Comparison of ENCODE assay signal across 13 cellular contexts in genomic region chr2:27622921-27623384, GRCh38. TPM values are rescaled to one million over a fixed set of nuclear protein-coding genes. Genes with fewer than 3 reads are reported as not detected.
DNase-seq lines count a peak whose midpoint lies in the region; ATAC-seq and TF ChIP-seq lines count a peak whose summit lies in the region.
"Had no signal": no experiment of that assay in that cellular context is flagged by ENCODE, and none has a peak within 500 bp of the region (broad histone marks: within the 10 kb centered on the region; RNA-seq: fewer than 3 reads in every experiment).

No MANE protein-coding gene starts in this region.

- H3K9ac ChIP-seq in HUES64 (ENCODE audit: low read depth, low read length), result no peak overlapping the region

- H3K36me3 Mint-ChIP-seq in CD4-positive, alpha-beta T cell (ENCODE audit: low read depth), result peaks cover 65% of the 10 kb centered on the region
- peaks cover 35% of the 10 kb centered on the region for H3K36me3 Mint-ChIP-seq in memory B cell

- H3K27ac ChIP-seq in CD4-positive, alpha-beta T cell (ENCODE audit: low read depth, low read length), result no peak overlapping the region
- H3K27ac ChIP-seq in HUES64 (ENCODE audit: low read depth, low read length), result peak overlapping the region; percentile 83

- intact Hi-C loops in CD4-positive, alpha-beta T cell (cut with DNase I, micrococcal nuclease), result loop anchor here in 1 of 2 experiments (10.0 kb wide), 2 partner anchors 218 to 258 kb away; partner anchors contain the start of gene PPM1G

- no peaks in the 10 kb centered on the region for H3K27me3 ChIP-seq in CD4-positive, alpha-beta T cell (ENCODE audit: control insufficient read depth, insufficient read depth, low read length)
- H3K27me3 ChIP-seq in HUES64 (ENCODE audit: insufficient read depth, low read length), result no peaks in the 10 kb centered on the region

- ATAC-seq in CD4-positive, alpha-beta T cell (ENCODE audit: poor library complexity), result no peak
- ATAC-seq in memory B cell (ENCODE audit: low read depth), result no peak
- no peak for ATAC-seq in activated CD4-positive, CD25-positive, alpha-beta regulatory T cell treated with anti-CD3 and anti-CD28 coated beads, Interleukin-2, amount 50 U/mL, for 24 hours
- ATAC-seq in HG03565 (IDR thresholded peaks at IDR 0.05; ENCODE audit: unreplicated experiment), result no peak
- ATAC-seq: sciatic nerve had no signal

- POLR2A ChIA-PET in CD4-positive, alpha-beta T cell (lab: Charles Lee), result no interaction called here

- TF ChIP-seq CTCF in CD4-positive, alpha-beta T cell (IDR thresholded peaks at IDR 0.05), result no peak
- no peak for TF ChIP-seq CTCF in cardiac fibroblast (IDR thresholded peaks at IDR 0.05; ENCODE audit: low read depth, low read length)

- CTCF ChIA-PET in CD4-positive, alpha-beta T cell (lab: Charles Lee), result interaction anchor here (2.0 kb wide), 1 partner anchor 12 kb away, joined by 6 read pairs; no protein-coding TSS in a partner anchor

- peak overlapping the region; percentile 52 for H3K27ac Mint-ChIP-seq in CD4-positive, alpha-beta T cell
- peak overlapping the region; percentile 16 for H3K27ac Mint-ChIP-seq in memory B cell

- DNase-seq in CD4-positive, alpha-beta T cell, result no peak
- DNase-seq in cardiac fibroblast (ENCODE audit: low read depth in 2 of 2) (peak; percentile 63 to 81), memory B cell (ENCODE audit: low spot score in 2 of 2) (no peak), COLO668 (lab: John Stamatoyannopoulos, UW; ENCODE audit: unreplicated experiment) (no peak), HUDEP-2 (lab: John Stamatoyannopoulos, UW; ENCODE audit: unreplicated experiment in 76 of 76) (no peak)
- DNase-seq: DMS153, NCI-H1105 treated with DMSO at 0.1 percent for 48 hours, NCI-H82 had no signal

- H3K4me1 ChIP-seq in HUES64 (ENCODE audit: insufficient read depth, low read length), result peaks cover 24% of the 10 kb centered on the region; the same call in 1 of the 2 replicates

- peaks cover 60% of the 10 kb centered on the region for H3K36me3 ChIP-seq in HUES64 (ENCODE audit: insufficient read depth, low read length)

- 58% methylated on average over 3 of the region's 3 CpGs for WGBS in HUES64

- no peaks in the 10 kb centered on the region for H3K9me3 ChIP-seq in CD4-positive, alpha-beta T cell (ENCODE audit: control insufficient read depth, low read length)
- no peaks in the 10 kb centered on the region for H3K9me3 ChIP-seq in HUES64 (ENCODE audit: insufficient read depth, low read depth, low read length)

- H3K4me3 Mint-ChIP-seq in CD4-positive, alpha-beta T cell, result no peak overlapping the region
- no peak overlapping the region for H3K4me3 Mint-ChIP-seq in memory B cell

- H3K4me1 Mint-ChIP-seq in CD4-positive, alpha-beta T cell (ENCODE audit: low read depth), result no peaks in the 10 kb centered on the region
- H3K4me1 Mint-ChIP-seq in memory B cell, result no peaks in the 10 kb centered on the region
- H3K4me1 Mint-ChIP-seq: brain had no signal

- H3K9me3 Mint-ChIP-seq in CD4-positive, alpha-beta T cell, result no peaks in the 10 kb centered on the region
- H3K9me3 Mint-ChIP-seq in memory B cell, result no peaks in the 10 kb centered on the region
- H3K9me3 Mint-ChIP-seq: brain had no signal

- H3K4me3 ChIP-seq in HUES64 (ENCODE audit: low read length) (no peak overlapping the region; the same call in 1 of the 2 replicates), cardiac fibroblast (replicated peaks in 1 of 2; ENCODE audit: low read depth in 2 of 2, low read length in 2 of 2) (no peak overlapping the region)

- H3K27me3 Mint-ChIP-seq in CD4-positive, alpha-beta T cell, result no peaks in the 10 kb centered on the region
- H3K27me3 Mint-ChIP-seq in memory B cell, result no peaks in the 10 kb centered on the region

RNA-seq across cellular contexts. Expression of gene CCDC121, which starts 5.9 kb away (rescaled TPM):
- total RNA-seq in CD4-positive, alpha-beta T cell, result under 1 TPM; 0.47 to 0.91 TPM
- polyA plus RNA-seq in HUES64 (2013, experiment 1 of 2), result 1.6 TPM
- polyA plus RNA-seq in HUES64 (2013, experiment 2 of 2), result 2.2 TPM

RNA-seq across cellular contexts. Expression of gene GPN1, which starts 5.9 kb away (rescaled TPM):
- 10 to 100 TPM; 24.6 to 28.1 TPM for total RNA-seq in CD4-positive, alpha-beta T cell
- polyA plus RNA-seq in HUES64 (2013, experiment 1 of 2), result 46.1 TPM
- 48.0 TPM for polyA plus RNA-seq in HUES64 (2013, experiment 2 of 2)

RNA-seq across cellular contexts. Expression of gene ZNF512, which starts 40.1 kb away (rescaled TPM):
- 10 to 100 TPM; 13.6 to 14.1 TPM for total RNA-seq in CD4-positive, alpha-beta T cell
- 30.2 TPM for polyA plus RNA-seq in HUES64 (2013, experiment 1 of 2)
- polyA plus RNA-seq in HUES64 (2013, experiment 2 of 2), result 34.7 TPM

RNA-seq across cellular contexts. Expression of gene SUPT7L, which starts 40.5 kb away (rescaled TPM):
- total RNA-seq in CD4-positive, alpha-beta T cell, result 10 to 100 TPM; 48.5 to 52.2 TPM
- 18.5 TPM for polyA plus RNA-seq in HUES64 (2013, experiment 1 of 2)
- polyA plus RNA-seq in HUES64 (2013, experiment 2 of 2), result 18.5 TPM

RNA-seq across cellular contexts. Expression of gene SLC4A1AP, which starts 40.7 kb away (rescaled TPM):
- 10 to 100 TPM; 14.2 to 15.3 TPM for total RNA-seq in CD4-positive, alpha-beta T cell
- 16.2 TPM for polyA plus RNA-seq in HUES64 (2013, experiment 1 of 2)
- 19.1 TPM for polyA plus RNA-seq in HUES64 (2013, experiment 2 of 2)

Comparison
In these comparisons a context has a peak if more than half of its experiments do, and no peak if none do; other contexts are left out.
1. DNase-seq: peak in cardiac fibroblast (2 of 2); none in CD4-positive, alpha-beta T cell (0 of 10), memory B cell (0 of 2), COLO668 (single experiment) and HUDEP-2 (0 of 76).